1 cellular context compared by ENCODE assay signal in the genomic region with DNA sequence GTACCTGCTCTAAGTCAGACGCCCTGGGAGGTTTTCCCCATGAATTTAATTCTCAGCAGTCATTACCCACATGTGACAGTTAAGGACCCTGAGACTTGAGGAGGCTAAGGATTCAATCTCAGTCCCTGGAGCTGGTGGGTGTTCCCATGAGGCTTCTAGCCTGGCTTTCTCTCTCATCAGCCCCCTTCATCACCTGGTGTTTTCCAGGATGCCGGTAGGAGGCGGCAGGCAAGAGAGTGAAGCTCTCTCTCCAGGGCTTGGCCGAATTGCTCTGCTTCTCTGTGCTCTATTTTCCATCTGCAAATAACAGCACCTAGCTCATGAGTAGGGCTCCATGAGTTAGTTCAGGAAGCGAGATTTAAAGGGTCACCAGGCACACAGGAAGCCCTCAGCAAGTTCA.
TF ChIP-seq lines count a peak whose summit lies in the region.

No MANE protein-coding gene starts in this region.

TF ChIP-seq in IMR-90, 13 proteins besides CTCF, POLR2A, EP300 and RAD21 (continued from another document):
- TF ChIP-seq SMC3 (IDR thresholded peaks at IDR 0.05; ENCODE audit: low read depth, low read length): no peak
- TF ChIP-seq MAZ (IDR thresholded peaks at IDR 0.05; ENCODE audit: borderline replicate concordance, low read depth, low read length): no peak
